Comparison of ENCODE assay signal across 8 cellular contexts in the genomic region with DNA sequence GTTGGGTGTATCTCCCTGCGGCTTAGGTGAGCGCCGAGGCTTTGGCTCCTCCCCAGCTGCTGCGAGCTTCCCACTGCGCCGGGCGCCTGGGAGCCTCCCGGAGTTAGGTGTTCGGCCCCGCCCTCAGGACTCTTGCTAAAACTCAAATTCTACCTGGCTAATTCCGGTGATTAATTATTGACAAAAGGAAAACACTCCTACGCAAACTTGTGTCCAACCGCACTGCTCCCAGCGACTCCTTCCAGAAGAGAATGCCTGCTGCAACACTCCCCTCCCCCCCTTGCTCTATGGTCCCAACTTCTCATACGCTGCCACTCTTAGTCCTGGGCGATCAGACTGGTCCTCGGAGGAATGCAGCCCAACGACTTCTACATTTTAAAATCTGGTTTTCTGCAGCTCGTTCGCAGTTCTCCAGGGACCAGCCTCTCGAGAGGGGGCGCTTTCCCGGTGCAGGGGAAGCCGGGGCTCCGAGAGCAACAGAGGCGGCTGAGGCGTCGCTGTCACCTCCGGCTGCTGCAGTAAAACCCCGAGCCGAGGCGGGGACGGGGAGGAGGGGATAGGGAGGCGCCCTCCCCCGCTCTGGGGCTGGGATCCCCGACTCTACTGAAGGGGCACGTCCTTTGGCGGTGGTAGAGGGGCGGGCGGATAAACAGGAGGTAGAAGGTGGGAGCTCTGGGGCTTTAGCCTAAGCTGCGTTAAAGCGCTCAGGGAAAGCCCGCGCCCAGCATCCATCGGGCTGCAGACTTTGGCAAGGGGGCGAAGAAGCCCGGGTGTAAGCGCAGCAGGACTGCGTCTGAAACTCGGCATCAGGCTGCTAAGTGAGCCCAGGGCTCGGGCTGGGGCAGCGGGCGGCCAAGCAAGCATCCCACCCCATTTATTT. TPM values are rescaled to one million over a fixed set of nuclear protein-coding genes. Genes with fewer than 3 reads are reported as not detected.
DNase-seq lines count a peak whose midpoint lies in the region; ATAC-seq and TF ChIP-seq lines count a peak whose summit lies in the region.

A gene with protein sequence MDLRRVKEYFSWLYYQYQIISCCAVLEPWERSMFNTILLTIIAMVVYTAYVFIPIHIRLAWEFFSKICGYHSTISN (minus strand): TSS at position 77 of the 880 bp plus-strand sequence. CDS start 25,194 bp downstream, outside the sequence.

- H3K4me3 Mint-ChIP-seq in natural killer cell: peak within 1 kb of the TSS; percentile 90

- no peak for TF ChIP-seq EP300 in tibial nerve (IDR thresholded peaks at IDR 0.05)

- peak within 1 kb of the TSS in 1 of 2 donors; percentile 76 for H3K27ac Mint-ChIP-seq in natural killer cell

- H3K4me3 ChIP-seq in fibroblast of mammary gland (ENCODE audit: control insufficient read depth, low read depth, low read length) (peak within 1 kb of the TSS; percentile 43), tibial nerve (peak within 1 kb of the TSS; percentile 32 to 55 (median 38))

- ATAC-seq in HG03025 (IDR thresholded peaks at IDR 0.05; ENCODE audit: low FRiP score, unreplicated experiment) (peak; percentile 49), natural killer cell (peak; percentile 59 to 73 (median 61))

- peak; percentile 15 for DNase-seq in NCI-H2227 (lab: John Stamatoyannopoulos, UW; ENCODE audit: unreplicated experiment)
- DNase-seq in NCI-H2227 treated with DMSO at 0.1 percent for 48 hours (lab: John Stamatoyannopoulos, UW): no peak
- peak; percentile 78 for DNase-seq in NCI-H748 (lab: John Stamatoyannopoulos, UW; ENCODE audit: unreplicated experiment)
- peak; percentile 28 for DNase-seq in activated T-helper 1 cell treated with Interleukin-2 at 50 U/mL for 16 hours (ENCODE audit: low read depth)
- DNase-seq in fibroblast of mammary gland (ENCODE audit: low read depth): no peak
- peak; percentile 24 for DNase-seq in natural killer cell
- DNase-seq in tibial nerve (ENCODE audit: low spot score in 2 of 2): no peak

- H3K9me3 Mint-ChIP-seq in natural killer cell: no peaks in the 10 kb centered on the region

- H3K4me1 Mint-ChIP-seq in natural killer cell: peaks cover 16 to 24% of the 10 kb centered on the region in 2 donors

- H3K9me3 ChIP-seq in tibial nerve: no peaks in the 10 kb centered on the region

- intact Hi-C loops in natural killer cell (cut with micrococcal nuclease): loop anchor here (5.0 kb wide), 1 partner anchor 59 kb away; no protein-coding TSS in a partner anchor

- H3K27ac ChIP-seq in tibial nerve: no peak within 1 kb of the TSS

- H3K4me1 ChIP-seq in tibial nerve: peaks cover 0 to 21% (median 8%) of the 10 kb centered on the region in 4 donors

- no peak for TF ChIP-seq CTCF in fibroblast of mammary gland (conservative IDR thresholded peaks at IDR 0.05; ENCODE audit: control insufficient read depth, insufficient read depth, low read depth, low read length)
- no peak for TF ChIP-seq CTCF in natural killer cell (IDR thresholded peaks at IDR 0.05)
- no peak for TF ChIP-seq CTCF in tibial nerve (IDR thresholded peaks at IDR 0.05)

- no peaks in the 10 kb centered on the region for H3K36me3 Mint-ChIP-seq in natural killer cell

- 1% methylated on average over 48 to 53 of the region's 53 CpGs for WGBS in tibial nerve, 2 donors

- H3K27me3 Mint-ChIP-seq in natural killer cell (ENCODE audit: low read depth in 2 of 2): peaks cover 56 to 67% of the 10 kb centered on the region in 2 donors

- H3K36me3 ChIP-seq in tibial nerve: no peaks in the 10 kb centered on the region

- TF ChIP-seq POLR2A in tibial nerve (IDR thresholded peaks at IDR 0.05): no peak

- peaks cover 0 to 31% of the 10 kb centered on the region in 2 donors for H3K27me3 ChIP-seq in tibial nerve

RNA-seq across cellular contexts. Expression of the gene that starts here (rescaled TPM):
- total RNA-seq in natural killer cell (10 to 100 TPM in 2 of 3 donors, 1 to 10 TPM in 1; 7.3 to 14.1 (median 11.1) TPM), tibial nerve (under 1 TPM in 1 of 4 donors, not detected in 3; 0.63 TPM)

Comparison
In these comparisons a context has a peak if more than half of its experiments do, and no peak if none do; other contexts are left out.
1. RNA of the gene that starts here (total RNA-seq): 7.3 to 14.1 TPM in natural killer cell; 0.63 TPM in tibial nerve; every median in the first group is over 4 times any median in the second.
2. DNase-seq: peak in NCI-H2227 (single experiment), NCI-H748 (single experiment), activated T-helper 1 cell treated with Interleukin-2 at 50 U/mL for 16 hours (single experiment) and natural killer cell (single experiment); none in NCI-H2227 treated with DMSO at 0.1 percent for 48 hours (single experiment), fibroblast of mammary gland (single experiment) and tibial nerve (0 of 2).